Comparison of ENCODE assay signal across 1 cellular context in genomic region chr9:121634800-121635261, GRCh38.
TF ChIP-seq lines count a peak whose summit lies in the region.

No MANE protein-coding gene starts in this region.

TF ChIP-seq in HepG2, 621 proteins besides CTCF, POLR2A, EP300 and RAD21 (continued from another document):
- TF ChIP-seq GMEB1 (CRISPR knock-in tag; IDR thresholded peaks at IDR 0.05; ENCODE audit: borderline replicate concordance) (no peak), ZNF510 (CRISPR knock-in tag; IDR thresholded peaks at IDR 0.05; ENCODE audit: low read depth) (no peak), ZNF770 (CRISPR knock-in tag; IDR thresholded peaks at IDR 0.05) (0 out of 2 replicates have a peak, but pooled peaks have one; percentile 44)
